ENCODE assay signal across 18 cellular contexts in genomic region chr19:3412066-3412465, GRCh38.
"Had no signal": no experiment of that assay in that cellular context is flagged by ENCODE, and none has a peak within 500 bp of the region (broad histone marks: within the 10 kb centered on the region; RNA-seq: fewer than 3 reads in every experiment).

No MANE protein-coding gene starts in this region.

- H3K9me3 ChIP-seq: breast epithelium, suprapubic skin, tibial nerve had no signal

- H3K27me3 Mint-ChIP-seq: activated T-cell treated with anti-CD3 and anti-CD28 coated beads, Interleukin-2, amount 50 U/mL, for 24 hours; activated T-helper 17 cell treated with anti-CD3 and anti-CD28 coated beads, Interleukin-2, amount 50 U/mL, for 72 hours; central memory CD8-positive, alpha-beta T cell; effector memory CD8-positive, alpha-beta T cell; naive thymus-derived CD4-positive, alpha-beta T cell; stimulated activated naive CD8-positive, alpha-beta T cell treated with anti-CD3 and anti-CD28 coated beads, Interleukin-15, Interleukin-2, amounts not matched to agents 100 ng/mL and 50 ng/mL, for 24 hours; T-cell had no signal

- ATAC-seq: activated naive CD4-positive, alpha-beta T cell treated with anti-CD3 and anti-CD28 coated beads, Interleukin-2, amount 50 U/mL, for 72 hours; activated T-helper 17 cell treated with anti-CD3 and anti-CD28 coated beads, Interleukin-2, amount 50 U/mL, for 72 hours; effector memory CD8-positive, alpha-beta T cell; naive thymus-derived CD4-positive, alpha-beta T cell; right cardiac atrium; T-cell had no signal

- H3K4me3 Mint-ChIP-seq: activated T-cell treated with anti-CD3 and anti-CD28 coated beads, Interleukin-2, amount 50 U/mL, for 24 hours; activated T-helper 17 cell treated with anti-CD3 and anti-CD28 coated beads, Interleukin-2, amount 50 U/mL, for 72 hours; central memory CD8-positive, alpha-beta T cell; effector memory CD8-positive, alpha-beta T cell; naive thymus-derived CD4-positive, alpha-beta T cell; neural crest cell; stimulated activated naive CD8-positive, alpha-beta T cell treated with anti-CD3 and anti-CD28 coated beads, Interleukin-15, Interleukin-2, amounts not matched to agents 100 ng/mL and 50 ng/mL, for 24 hours; T-cell had no signal

- DNase-seq: activated T-cell treated with anti-CD3 and anti-CD28 coated beads, Interleukin-2, amount 50 U/mL, for 24 hours; effector memory CD8-positive, alpha-beta T cell; kidney; naive thymus-derived CD4-positive, alpha-beta T cell; posterior cingulate gyrus; right cardiac atrium; stimulated activated CD4-positive, alpha-beta T cell treated with anti-CD3 and anti-CD28 coated beads, Interleukin-1b, Interleukin-23, amount 100 ng/mL, for 48 hours; T-cell had no signal

- H3K4me1 Mint-ChIP-seq: activated T-helper 17 cell treated with anti-CD3 and anti-CD28 coated beads, Interleukin-2, amount 50 U/mL, for 72 hours; central memory CD8-positive, alpha-beta T cell; neural crest cell; T-cell had no signal

- H3K9me3 Mint-ChIP-seq: activated naive CD4-positive, alpha-beta T cell treated with anti-CD3 and anti-CD28 coated beads, Interleukin-2, amount 50 U/mL, for 72 hours; activated T-cell treated with anti-CD3 and anti-CD28 coated beads, Interleukin-2, amount 50 U/mL, for 24 hours; activated T-helper 17 cell treated with anti-CD3 and anti-CD28 coated beads, Interleukin-2, amount 50 U/mL, for 72 hours; central memory CD8-positive, alpha-beta T cell; effector memory CD8-positive, alpha-beta T cell; neural crest cell; stimulated activated naive CD8-positive, alpha-beta T cell treated with anti-CD3 and anti-CD28 coated beads, Interleukin-15, Interleukin-2, amounts not matched to agents 100 ng/mL and 50 ng/mL, for 24 hours; T-cell had no signal

- H3K27ac ChIP-seq: suprapubic skin had no signal

- H3K27ac Mint-ChIP-seq: activated T-cell treated with anti-CD3 and anti-CD28 coated beads, Interleukin-2, amount 50 U/mL, for 24 hours; activated T-helper 17 cell treated with anti-CD3 and anti-CD28 coated beads, Interleukin-2, amount 50 U/mL, for 72 hours; effector memory CD8-positive, alpha-beta T cell; stimulated activated naive CD8-positive, alpha-beta T cell treated with anti-CD3 and anti-CD28 coated beads, Interleukin-15, Interleukin-2, amounts not matched to agents 100 ng/mL and 50 ng/mL, for 24 hours; T-cell had no signal

- H3K4me3 ChIP-seq: breast epithelium, lung, skin epidermis, suprapubic skin, tibial nerve had no signal

- H3K36me3 Mint-ChIP-seq: activated naive CD4-positive, alpha-beta T cell treated with anti-CD3 and anti-CD28 coated beads, Interleukin-2, amount 50 U/mL, for 72 hours had no signal

- H3K27me3 ChIP-seq: breast epithelium, suprapubic skin, tibial nerve had no signal

- H3K36me3 ChIP-seq: breast epithelium, suprapubic skin had no signal
